In the genomic region with DNA sequence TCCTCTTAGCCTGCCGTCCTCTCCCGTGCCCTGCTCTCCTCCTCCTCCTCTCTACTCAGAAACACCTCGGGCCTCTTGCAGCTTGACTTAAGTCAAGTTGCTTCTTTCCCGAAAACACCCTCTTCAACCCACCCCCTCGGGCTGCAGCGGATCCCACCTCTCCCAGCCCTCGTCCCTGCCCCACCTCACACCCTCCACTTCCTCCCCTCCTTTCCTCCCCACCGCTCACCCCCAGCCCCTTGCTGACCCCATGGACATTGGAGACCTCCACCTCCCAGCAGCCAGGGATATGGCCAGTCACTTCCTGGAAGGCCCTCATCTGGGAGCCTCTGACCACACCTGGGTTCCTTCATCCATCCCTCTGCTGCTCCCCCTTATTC, we compare ENCODE assay signal across 20 cellular contexts. TPM values are rescaled to one million over a fixed set of nuclear protein-coding genes. Genes with fewer than 3 reads are reported as not detected.
DNase-seq lines count a peak whose midpoint lies in the region; ATAC-seq and TF ChIP-seq lines count a peak whose summit lies in the region.
"Had no signal": no experiment of that assay in that cellular context is flagged by ENCODE, and none has a peak within 500 bp of the region (broad histone marks: within the 10 kb centered on the region; RNA-seq: fewer than 3 reads in every experiment).

No MANE protein-coding gene starts in this region.

- CTCF ChIA-PET in activated CD4-positive, alpha-beta memory T cell treated with anti-CD3 and anti-CD28 coated beads, Interleukin-2, amount 10 ng/mL, durations not matched to agents 7 days and 5 days (lab: Charles Lee), result interaction anchor here (1.0 to 5.3 kb wide), 2 partner anchors 14 to 36 kb away, joined by 3 to 31 read pairs; no protein-coding TSS in a partner anchor
- CTCF ChIA-PET in activated CD4-positive, alpha-beta memory T cell treated with anti-CD3 and anti-CD28 coated beads for 36 hours (lab: Charles Lee), result interaction anchor here (1.1 to 5.8 kb wide), 3 partner anchors 14 to 42 kb away, joined by 3 to 57 read pairs (median 4); no protein-coding TSS in a partner anchor
- CTCF ChIA-PET in RWPE1 (lab: Yijun Ruan, JAX), result interaction anchor here (1.0 kb wide), 1 partner anchor 13 kb away, joined by 4 read pairs; no protein-coding TSS in a partner anchor

- no peaks in the 10 kb centered on the region for H3K36me3 ChIP-seq in skeletal muscle satellite cell (ENCODE audit: insufficient read depth, low read length)
- H3K36me3 ChIP-seq in testis (ENCODE audit: low read depth, missing control alignments), result no peaks in the 10 kb centered on the region
- H3K36me3 ChIP-seq in left ventricle myocardium inferior, result no peaks in the 10 kb centered on the region
- H3K36me3 ChIP-seq: cardiac muscle cell, heart left ventricle, SJSA1, suprapubic skin, uterus had no signal

- H3K27ac ChIP-seq in testis (no peak overlapping the region), RWPE1 (no peak overlapping the region), left ventricle myocardium inferior (replicated peaks) (no peak overlapping the region)
- H3K27ac ChIP-seq: cardiac muscle cell, suprapubic skin, uterus had no signal

- peaks cover 12% of the 10 kb centered on the region for H3K27me3 ChIP-seq in skeletal muscle satellite cell (ENCODE audit: control insufficient read depth, insufficient read depth, low read length)
- no peaks in the 10 kb centered on the region for H3K27me3 ChIP-seq in testis
- peaks cover 91% of the 10 kb centered on the region for H3K27me3 ChIP-seq in left ventricle myocardium inferior (ENCODE audit: low read depth)
- H3K27me3 ChIP-seq: cardiac muscle cell, SJSA1, uterus had no signal

- 76 to 90% methylated on average over 8 of the region's 8 CpGs for WGBS in testis, 2 donors

- no peak for TF ChIP-seq CTCF in CD14-positive monocyte (IDR thresholded peaks at IDR 0.05)
- no peak for TF ChIP-seq CTCF in testis (IDR thresholded peaks at IDR 0.05)
- no peak for TF ChIP-seq CTCF in RWPE1 (conservative IDR thresholded peaks at IDR 0.05; ENCODE audit: low read depth)
- TF ChIP-seq CTCF in left ventricle myocardium inferior (IDR thresholded peaks at IDR 0.05; ENCODE audit: borderline replicate concordance), result no peak

- TF ChIP-seq POLR2A in testis (IDR thresholded peaks at IDR 0.05), result no peak

- ATAC-seq in activated T-helper 17 cell treated with anti-CD3 and anti-CD28 coated beads, Interleukin-2, amount 50 U/mL, for 72 hours (replicated peaks), result no peak

- H3K9me3 Mint-ChIP-seq in activated CD4-positive, alpha-beta memory T cell treated with anti-CD3 and anti-CD28 coated beads, Interleukin-2, amount 10 ng/mL, durations not matched to agents 7 days and 5 days, result no peaks in the 10 kb centered on the region
- no peaks in the 10 kb centered on the region for H3K9me3 Mint-ChIP-seq in activated CD4-positive, alpha-beta memory T cell treated with anti-CD3 and anti-CD28 coated beads for 36 hours
- H3K9me3 Mint-ChIP-seq in CD14-positive monocyte, result peaks cover 0 to 4% (median 2%) of the 10 kb centered on the region in 7 donors
- no peaks in the 10 kb centered on the region for H3K9me3 Mint-ChIP-seq in activated T-helper 17 cell treated with anti-CD3 and anti-CD28 coated beads, Interleukin-2, amount 50 U/mL, for 72 hours

- POLR2A ChIA-PET in activated CD4-positive, alpha-beta memory T cell treated with anti-CD3 and anti-CD28 coated beads, Interleukin-2, amount 10 ng/mL, durations not matched to agents 7 days and 5 days (lab: Charles Lee), result interaction anchor here (1.0 to 5.3 kb wide), 6 partner anchors 8 to 211 kb away, joined by 3 to 35 read pairs (median 4); a partner anchor contains a TSS
- POLR2A ChIA-PET in activated CD4-positive, alpha-beta memory T cell treated with anti-CD3 and anti-CD28 coated beads for 36 hours (lab: Charles Lee), result interaction anchor here (1.3 to 1.4 kb wide), 2 partner anchors 10 to 29 kb away, joined by 3 to 7 read pairs; a partner anchor contains a TSS
- POLR2A ChIA-PET in RWPE1 (lab: Yijun Ruan, JAX; ENCODE audit: low non-redundant PET), result no interaction called here

- DNase-seq in activated CD4-positive, alpha-beta memory T cell treated with anti-CD3 and anti-CD28 coated beads, Interleukin-2, amount 10 ng/mL, durations not matched to agents 7 days and 5 days, result no peak
- DNase-seq in activated CD4-positive, alpha-beta memory T cell treated with anti-CD3 and anti-CD28 coated beads for 36 hours, result no peak
- DNase-seq in CD14-positive monocyte (ENCODE audit: low spot score), result peak; percentile 45
- DNase-seq in testis, result no peak
- DNase-seq in RWPE1 (ENCODE audit: low spot score), result no peak
- no peak for DNase-seq in left ventricle myocardium inferior
- DNase-seq: activated gamma-delta T cell; CD4-positive, alpha-beta memory T cell; DMS153; NCI-H146; NCI-H774; uterus had no signal

- H3K9me3 ChIP-seq in skeletal muscle satellite cell (replicated peaks; ENCODE audit: low read length), result no peaks in the 10 kb centered on the region
- no peaks in the 10 kb centered on the region for H3K9me3 ChIP-seq in testis
- H3K9me3 ChIP-seq in left ventricle myocardium inferior (replicated peaks), result peaks cover 9% of the 10 kb centered on the region
- H3K9me3 ChIP-seq: heart left ventricle, mucosa of descending colon, SJSA1, suprapubic skin, uterus had no signal

- H3K4me1 Mint-ChIP-seq in activated CD4-positive, alpha-beta memory T cell treated with anti-CD3 and anti-CD28 coated beads, Interleukin-2, amount 10 ng/mL, durations not matched to agents 7 days and 5 days, result peaks cover 64% of the 10 kb centered on the region
- H3K4me1 Mint-ChIP-seq in activated CD4-positive, alpha-beta memory T cell treated with anti-CD3 and anti-CD28 coated beads for 36 hours (ENCODE audit: low read depth), result peaks cover 65% of the 10 kb centered on the region
- peaks cover 92% of the 10 kb centered on the region for H3K4me1 Mint-ChIP-seq in CD14-positive monocyte
- H3K4me1 Mint-ChIP-seq in activated T-helper 17 cell treated with anti-CD3 and anti-CD28 coated beads, Interleukin-2, amount 50 U/mL, for 72 hours, result peaks cover 41% of the 10 kb centered on the region

- intact Hi-C loops in activated CD4-positive, alpha-beta memory T cell treated with anti-CD3 and anti-CD28 coated beads for 36 hours (cut with micrococcal nuclease), result no loop called here
- intact Hi-C loops in CD14-positive monocyte (cut with micrococcal nuclease) (no loop called here), testis (cut with DNase I; ENCODE audit: low total_unique reads) (no loop called here), left ventricle myocardium inferior (cut with micrococcal nuclease) (no loop called here)

- H3K4me3 Mint-ChIP-seq in activated CD4-positive, alpha-beta memory T cell treated with anti-CD3 and anti-CD28 coated beads, Interleukin-2, amount 10 ng/mL, durations not matched to agents 7 days and 5 days, result no peak overlapping the region
- no peak overlapping the region for H3K4me3 Mint-ChIP-seq in activated CD4-positive, alpha-beta memory T cell treated with anti-CD3 and anti-CD28 coated beads for 36 hours
- H3K4me3 Mint-ChIP-seq in CD14-positive monocyte, result peak overlapping the region in 1 of 2 donors; percentile 48
- H3K4me3 Mint-ChIP-seq in activated T-helper 17 cell treated with anti-CD3 and anti-CD28 coated beads, Interleukin-2, amount 50 U/mL, for 72 hours, result peak overlapping the region; percentile 61
- H3K4me3 Mint-ChIP-seq: CD4-positive, alpha-beta memory T cell had no signal

- peak overlapping the region; percentile 79 for H3K4me2 ChIP-seq in skeletal muscle satellite cell (ENCODE audit: low read length)

- H3K27me3 Mint-ChIP-seq in activated CD4-positive, alpha-beta memory T cell treated with anti-CD3 and anti-CD28 coated beads, Interleukin-2, amount 10 ng/mL, durations not matched to agents 7 days and 5 days, result peaks cover 9% of the 10 kb centered on the region
- H3K27me3 Mint-ChIP-seq in activated CD4-positive, alpha-beta memory T cell treated with anti-CD3 and anti-CD28 coated beads for 36 hours, result peaks cover 2% of the 10 kb centered on the region
- H3K27me3 Mint-ChIP-seq in CD14-positive monocyte (ENCODE audit: low read depth in 3 of 3), result peaks cover 0 to 7% (median 0%) of the 10 kb centered on the region in 3 donors
- no peaks in the 10 kb centered on the region for H3K27me3 Mint-ChIP-seq in activated T-helper 17 cell treated with anti-CD3 and anti-CD28 coated beads, Interleukin-2, amount 50 U/mL, for 72 hours

- peaks cover 4% of the 10 kb centered on the region for H3K36me3 Mint-ChIP-seq in activated CD4-positive, alpha-beta memory T cell treated with anti-CD3 and anti-CD28 coated beads, Interleukin-2, amount 10 ng/mL, durations not matched to agents 7 days and 5 days (ENCODE audit: low read depth)
- H3K36me3 Mint-ChIP-seq in activated CD4-positive, alpha-beta memory T cell treated with anti-CD3 and anti-CD28 coated beads for 36 hours, result no peaks in the 10 kb centered on the region
- H3K36me3 Mint-ChIP-seq in CD14-positive monocyte, result peaks cover 0 to 3% of the 10 kb centered on the region in 2 donors
- H3K36me3 Mint-ChIP-seq in activated T-helper 17 cell treated with anti-CD3 and anti-CD28 coated beads, Interleukin-2, amount 50 U/mL, for 72 hours (ENCODE audit: low read depth), result no peaks in the 10 kb centered on the region
- H3K36me3 Mint-ChIP-seq: CD4-positive, alpha-beta memory T cell had no signal

- H3K4me3 ChIP-seq in skeletal muscle satellite cell (ENCODE audit: low read length), result no peak overlapping the region
- no peak overlapping the region for H3K4me3 ChIP-seq in testis
- no peak overlapping the region for H3K4me3 ChIP-seq in left ventricle myocardium inferior
- H3K4me3 ChIP-seq: cardiac muscle cell, heart left ventricle, mucosa of descending colon, SJSA1, suprapubic skin, uterus had no signal

- H3K4me1 ChIP-seq in skeletal muscle satellite cell (ENCODE audit: control insufficient read depth, insufficient read depth, low read length), result peaks cover 21% of the 10 kb centered on the region
- H3K4me1 ChIP-seq in testis, result no peaks in the 10 kb centered on the region
- H3K4me1 ChIP-seq in left ventricle myocardium inferior, result no peaks in the 10 kb centered on the region
- H3K4me1 ChIP-seq: suprapubic skin, uterus had no signal

- H3K9ac ChIP-seq in skeletal muscle satellite cell (ENCODE audit: low read depth, low read length), result no peak overlapping the region

- H3K27ac Mint-ChIP-seq in activated CD4-positive, alpha-beta memory T cell treated with anti-CD3 and anti-CD28 coated beads, Interleukin-2, amount 10 ng/mL, durations not matched to agents 7 days and 5 days, result peak overlapping the region; percentile 28
- no peak overlapping the region for H3K27ac Mint-ChIP-seq in activated CD4-positive, alpha-beta memory T cell treated with anti-CD3 and anti-CD28 coated beads for 36 hours
- H3K27ac Mint-ChIP-seq in CD14-positive monocyte, result peak overlapping the region; percentile 40 to 95 (median 64)
- H3K27ac Mint-ChIP-seq in activated T-helper 17 cell treated with anti-CD3 and anti-CD28 coated beads, Interleukin-2, amount 50 U/mL, for 72 hours, result peak overlapping the region; percentile 73
- H3K27ac Mint-ChIP-seq: CD4-positive, alpha-beta memory T cell had no signal

RNA-seq across cellular contexts. Expression of a gene that starts 8.5 kb away (rescaled TPM):
- 100 to 1,000 TPM; 114 to 126 TPM for total RNA-seq in activated CD4-positive, alpha-beta memory T cell treated with anti-CD3 and anti-CD28 coated beads, Interleukin-2, amount 10 ng/mL, durations not matched to agents 7 days and 5 days
- total RNA-seq in activated CD4-positive, alpha-beta memory T cell treated with anti-CD3 and anti-CD28 coated beads for 36 hours, result 10 to 100 TPM; 58.7 to 60.5 TPM
- polyA plus RNA-seq in CD14-positive monocyte, result 10 to 100 TPM; 51.0 to 70.0 TPM
- total RNA-seq in activated T-helper 17 cell treated with anti-CD3 and anti-CD28 coated beads, Interleukin-2, amount 50 U/mL, for 72 hours, result 100 to 1,000 TPM in 1 of 2 donors, 10 to 100 TPM in 1; 53.7 to 124 TPM
- total RNA-seq in skeletal muscle satellite cell (2012; rRNA removed), result 0.76 and 1.1 TPM in 2 replicates
- 1 to 10 TPM; 2.7 to 7.2 TPM for total RNA-seq in testis
- 6.8 TPM for polyA plus RNA-seq in testis (ENCODE audit: insufficient read depth, low read depth, low replicate concordance)
- total RNA-seq in left ventricle myocardium inferior, result 4.8 TPM
- total RNA-seq: cardiac muscle cell, endothelial cell of umbilical vein had no signal
- polyA plus RNA-seq: cardiac muscle cell had no signal

RNA-seq across cellular contexts. Expression of a gene that starts 29.8 kb away (rescaled TPM):
- total RNA-seq in activated CD4-positive, alpha-beta memory T cell treated with anti-CD3 and anti-CD28 coated beads, Interleukin-2, amount 10 ng/mL, durations not matched to agents 7 days and 5 days, result 1,000 to 10,000 TPM in 1 of 2 experiments, 100 to 1,000 TPM in 1; 984 to 1,005 TPM
- total RNA-seq in activated CD4-positive, alpha-beta memory T cell treated with anti-CD3 and anti-CD28 coated beads for 36 hours, result 100 to 1,000 TPM; 714 to 727 TPM
- polyA plus RNA-seq in CD14-positive monocyte, result 100 to 1,000 TPM; 360 to 529 TPM
- 1,000 to 10,000 TPM in 1 of 2 donors, 100 to 1,000 TPM in 1; 674 to 1,069 TPM for total RNA-seq in activated T-helper 17 cell treated with anti-CD3 and anti-CD28 coated beads, Interleukin-2, amount 50 U/mL, for 72 hours
- total RNA-seq in skeletal muscle satellite cell (2012; rRNA removed), result 27.7 and 36.8 TPM in 2 replicates
- total RNA-seq in testis, result 10 to 100 TPM in 1 of 2 donors, 1 to 10 TPM in 1; 1.2 to 10.7 TPM
- polyA plus RNA-seq in testis (ENCODE audit: insufficient read depth, low read depth, low replicate concordance), result 15.5 TPM
- 1.8 TPM for total RNA-seq in left ventricle myocardium inferior

Comparison
In these comparisons a context has a peak if more than half of its experiments do, and no peak if none do; other contexts are left out.
1. RNA of a gene that starts 29.8 kb away (total RNA-seq): 674 to 1,069 TPM in activated T-helper 17 cell treated with anti-CD3 and anti-CD28 coated beads, Interleukin-2, amount 50 U/mL, for 72 hours, 984 to 1,005 TPM in activated CD4-positive, alpha-beta memory T cell treated with anti-CD3 and anti-CD28 coated beads, Interleukin-2, amount 10 ng/mL, durations not matched to agents 7 days and 5 days and 714 to 727 TPM in activated CD4-positive, alpha-beta memory T cell treated with anti-CD3 and anti-CD28 coated beads for 36 hours; 1.2 to 10.7 TPM in testis and 1.8 TPM in left ventricle myocardium inferior (single experiment); every median in the first group is over 10 times any median in the second.